12 cellular contexts compared by ENCODE assay signal in genomic region chr3:176663376-176663775, GRCh38.
DNase-seq lines count a peak whose midpoint lies in the region; ATAC-seq and TF ChIP-seq lines count a peak whose summit lies in the region.
"Had no signal": no experiment of that assay in that cellular context is flagged by ENCODE, and none has a peak within 500 bp of the region (broad histone marks: within the 10 kb centered on the region; RNA-seq: fewer than 3 reads in every experiment).

No MANE protein-coding gene starts in this region.

- H3K9me3 ChIP-seq in HCT116 (ENCODE audit: control insufficient read depth in 1 of 2, insufficient read depth in 1 of 2, low read depth in 1 of 2, low read length in 2 of 2), result no peaks in the 10 kb centered on the region
- peaks cover 3% of the 10 kb centered on the region for H3K9me3 ChIP-seq in suprapubic skin
- H3K9me3 ChIP-seq: prostate gland had no signal

- TF ChIP-seq POLR2A in HCT116 (IDR thresholded peaks at IDR 0.05; ENCODE audit: borderline replicate concordance, extremely low read depth, insufficient read depth, insufficient read length), result no peak
- TF ChIP-seq POLR2A in suprapubic skin (IDR thresholded peaks at IDR 0.05), result no peak

- CTCF ChIA-PET in BJ (lab: Yijun Ruan, JAX), result no interaction called here
- CTCF ChIA-PET in HCT116 (lab: Charles Lee), result interaction anchor here (1.5 to 3.1 kb wide), 2 partner anchors 148 to 233 kb away, joined by 3 to 35 read pairs; no protein-coding TSS in a partner anchor
- CTCF ChIA-PET in GM10248 (lab: Yijun Ruan, JAX), result interaction anchor here (1.6 to 2.4 kb wide), 3 partner anchors 10 to 16 kb away, joined by 3 to 12 read pairs (median 8); no protein-coding TSS in a partner anchor

- no peak overlapping the region for H3K4me3 ChIP-seq in BJ (ENCODE audit: low read depth, low read length)
- H3K4me3 ChIP-seq in HCT116 (replicated peaks in 1 of 2; ENCODE audit: low read depth in 1 of 2, low read length in 2 of 2), result no peak overlapping the region
- H3K4me3 ChIP-seq in astrocyte of the spinal cord (ENCODE audit: low read depth, low read length), result no peak overlapping the region
- no peak overlapping the region for H3K4me3 ChIP-seq in suprapubic skin
- H3K4me3 ChIP-seq: prostate gland had no signal

- H3K9me2 ChIP-seq in HCT116 (ENCODE audit: insufficient read depth), result no peaks in the 10 kb centered on the region

- RAD21 ChIA-PET in HCT116 (lab: Charles Lee; ENCODE audit: low non-redundant PET in 1 of 2, low total read pairs in 2 of 2, uncharacterized antibody in 2 of 2, unreplicated experiment in 2 of 2), result no interaction called here

- TF ChIP-seq RAD21 in HCT116 (IDR thresholded peaks at IDR 0.05; ENCODE audit: low read depth), result no peak

- TF ChIP-seq CTCF in BJ (IDR thresholded peaks at IDR 0.05; ENCODE audit: insufficient read depth, low read depth, low read length) (no peak), HCT116 (IDR thresholded peaks at IDR 0.05 in 2 of 3, conservative IDR thresholded peaks at IDR 0.05 in 1 of 3; ENCODE audit: borderline replicate concordance in 1 of 3, insufficient read depth in 1 of 3, low read depth in 2 of 3, low read length in 2 of 3) (no peak), astrocyte of the spinal cord (IDR thresholded peaks at IDR 0.05; ENCODE audit: low read depth, low read length) (no peak), suprapubic skin (IDR thresholded peaks at IDR 0.05) (no peak), GM10248 (IDR thresholded peaks at IDR 0.05; ENCODE audit: control extremely low read depth, extremely low read depth, low read depth, missing control alignments) (no peak)

- peak overlapping the region; percentile 70 for H2AFZ ChIP-seq in HCT116 (ENCODE audit: low read depth, low read length, poor library complexity, severe bottlenecking)

- H3K4me1 ChIP-seq in HCT116 (ENCODE audit: control insufficient read depth in 1 of 2, insufficient read depth in 2 of 2, low read length in 2 of 2) (no peaks in the 10 kb centered on the region), suprapubic skin (no peaks in the 10 kb centered on the region)
- H3K4me1 ChIP-seq: prostate gland had no signal

- POLR2A ChIA-PET in BJ (lab: Charles Lee) (no interaction called here), HCT116 (lab: Charles Lee) (no interaction called here), GM10248 (lab: Yijun Ruan, JAX) (no interaction called here)

- H3K79me2 ChIP-seq in HCT116 (ENCODE audit: insufficient read depth, low read length), result no peaks in the 10 kb centered on the region

- no peaks in the 10 kb centered on the region for H4K20me1 ChIP-seq in HCT116 (ENCODE audit: insufficient read depth)

- intact Hi-C loops in HCT116 (cut with micrococcal nuclease), result loop anchor here (5.0 kb wide), 1 partner anchor 274 kb away; no protein-coding TSS in a partner anchor

- TF ChIP-seq EP300 in suprapubic skin (IDR thresholded peaks at IDR 0.05), result no peak

- no peak overlapping the region for H3K4me2 ChIP-seq in HCT116 (ENCODE audit: low read length)

- DNase-seq in BJ (ENCODE audit: low read depth) (peak; percentile 8), HCT116 (ENCODE audit: low read depth, low spot score) (no peak), astrocyte of the spinal cord (ENCODE audit: low read depth, low spot score) (peak; percentile 36), kidney tubule cell (ENCODE audit: low spot score) (peak; percentile 17), DMS79 (lab: John Stamatoyannopoulos, UW) (no peak), suprapubic skin (ENCODE audit: low spot score in 2 of 2) (no peak), GM10248 (ENCODE audit: extremely low spot score) (no peak)
- no peak for DNase-seq in activated naive CD4-positive, alpha-beta T cell treated with anti-CD3 and anti-CD28 coated beads, Interleukin-2, amount 50 U/mL, for 16 hours
- DNase-seq: activated CD8-positive, alpha-beta memory T cell treated with anti-CD3 and anti-CD28 coated beads, Interleukin-2, amount 50 U/mL, for 48 hours; GF-D8; T-cell had no signal

- H3K36me3 ChIP-seq in BJ (ENCODE audit: control insufficient read depth, insufficient read depth, low read length) (no peaks in the 10 kb centered on the region), HCT116 (ENCODE audit: control insufficient read depth in 1 of 2, insufficient read depth in 2 of 2, low read length in 2 of 2) (no peaks in the 10 kb centered on the region), suprapubic skin (no peaks in the 10 kb centered on the region)
- H3K36me3 ChIP-seq: prostate gland had no signal

- in situ Hi-C loops in astrocyte of the spinal cord (cut with HindIII; ENCODE audit: low sequenced_read_pairs), result no loop called here

- H3K27me3 ChIP-seq in BJ (ENCODE audit: control insufficient read depth, insufficient read depth, low read length) (no peaks in the 10 kb centered on the region), HCT116 (ENCODE audit: insufficient read depth, low read length) (no peaks in the 10 kb centered on the region), suprapubic skin (no peaks in the 10 kb centered on the region)

- ATAC-seq in HCT116, result no peak
- ATAC-seq: T-cell had no signal

- H3K9ac ChIP-seq in HCT116 (ENCODE audit: low read length), result no peak overlapping the region

- no peak overlapping the region for H3K27ac ChIP-seq in HCT116 (ENCODE audit: low read depth, low read length)
- H3K27ac ChIP-seq in suprapubic skin, result no peak overlapping the region
- H3K27ac ChIP-seq: prostate gland had no signal

- 58% methylated on average over 1 of the region's 1 CpG for WGBS in suprapubic skin

- BruUV-seq in HCT116 (replicated peaks; lab: Mats Ljungman, UMichigan), result no TSS peak

TF ChIP-seq in HCT116, 20 proteins besides CTCF, POLR2A, EP300 and RAD21:
- TF ChIP-seq SRF (IDR thresholded peaks at IDR 0.05; ENCODE audit: low read depth) (no peak), JUND (IDR thresholded peaks at IDR 0.05) (no peak), FOSL1 (IDR thresholded peaks at IDR 0.05; ENCODE audit: low read depth) (no peak), CEBPB (IDR thresholded peaks at IDR 0.05; ENCODE audit: low read depth) (no peak), SP1 (IDR thresholded peaks at IDR 0.05; ENCODE audit: low read depth) (no peak), ZBTB33 (IDR thresholded peaks at IDR 0.05; ENCODE audit: extremely low read depth, insufficient replicate concordance, low read length) (no peak), EZH2phosphoT487 (IDR thresholded peaks at IDR 0.05; ENCODE audit: borderline replicate concordance) (no peak), TCF7L2 (IDR thresholded peaks at IDR 0.05; ENCODE audit: borderline replicate concordance, extremely low read depth, insufficient read depth, insufficient read length) (no peak), EGR1 (IDR thresholded peaks at IDR 0.05; ENCODE audit: low read depth) (no peak), YY1 (IDR thresholded peaks at IDR 0.05; ENCODE audit: extremely low read depth, insufficient replicate concordance, low read depth, low read length) (no peak), MAX (IDR thresholded peaks at IDR 0.05) (no peak)

Comparison
In these comparisons a context has a peak if more than half of its experiments do, and no peak if none do; other contexts are left out.
1. DNase-seq: peak in BJ (single experiment), astrocyte of the spinal cord (single experiment) and kidney tubule cell (single experiment); none in HCT116 (single experiment), DMS79 (single experiment), suprapubic skin (0 of 2), activated naive CD4-positive, alpha-beta T cell treated with anti-CD3 and anti-CD28 coated beads, Interleukin-2, amount 50 U/mL, for 16 hours (single experiment) and GM10248 (single experiment).